In the genomic region with DNA sequence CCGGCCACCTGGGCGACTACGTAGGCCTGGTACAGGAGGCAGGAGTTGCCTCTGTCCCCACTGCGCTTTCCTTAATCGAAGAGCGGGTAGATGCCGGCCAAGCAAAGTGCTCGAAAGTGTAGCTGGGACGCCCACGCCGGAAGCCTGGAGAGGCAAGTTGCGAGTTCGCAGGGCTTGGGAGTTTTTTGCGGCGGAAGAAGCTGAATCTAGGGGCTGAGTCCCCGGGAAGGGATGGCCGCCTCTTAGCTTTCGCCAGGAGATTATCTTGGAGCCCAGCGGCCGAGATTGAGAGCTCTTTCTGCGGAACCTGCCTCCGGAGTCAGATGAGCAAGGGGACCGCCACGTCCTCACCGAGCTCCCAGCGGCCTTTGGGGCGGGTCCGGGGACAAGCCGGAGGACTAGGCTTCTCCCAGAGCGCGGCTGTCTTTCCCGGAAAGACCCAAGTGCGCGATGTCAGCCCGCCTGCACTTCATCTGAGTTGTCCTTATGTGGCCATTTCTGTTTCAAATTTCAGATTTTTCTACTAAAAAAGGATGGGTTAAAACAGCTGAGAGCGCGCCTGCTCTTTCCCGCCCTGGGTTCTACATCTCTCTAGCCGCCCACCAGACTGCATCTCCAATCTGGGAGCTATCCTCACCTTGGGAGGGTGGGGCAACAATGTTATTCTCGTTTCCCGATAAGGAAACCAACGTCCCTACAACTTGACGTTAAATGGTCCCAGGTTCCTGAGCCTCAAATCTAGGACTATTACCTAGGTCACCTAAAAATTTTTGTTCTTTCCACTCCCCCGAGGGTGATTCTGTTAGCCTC, we compare ENCODE assay signal across 10 cellular contexts. TPM values are rescaled to one million over a fixed set of nuclear protein-coding genes. Genes with fewer than 3 reads are reported as not detected.
A peak's percentile ranks its signal among the peaks of the same experiment; 100 is the strongest.
DNase-seq lines count a peak whose midpoint lies in the region; ATAC-seq and TF ChIP-seq lines count a peak whose summit lies in the region.
"Had no signal": no experiment of that assay in that cellular context is flagged by ENCODE, and none has a peak within 500 bp of the region (broad histone marks: within the 10 kb centered on the region; RNA-seq: fewer than 3 reads in every experiment).

No MANE protein-coding gene starts in this region.

- H3K4me1 ChIP-seq in ectodermal cell (ENCODE audit: control insufficient read depth, insufficient read depth, low read length): no peaks in the 10 kb centered on the region
- H3K4me1 ChIP-seq in mesenchymal stem cell (ENCODE audit: control insufficient read depth, insufficient read depth, low read depth, low read length): peaks cover 21% of the 10 kb centered on the region
- peaks cover 0 to 29% (median 15%) of the 10 kb centered on the region in 4 donors for H3K4me1 ChIP-seq in tibial artery

- no peak overlapping the region for H2BK120ac ChIP-seq in mesenchymal stem cell (ENCODE audit: low read depth, low read length)

- no peak overlapping the region for H3K18ac ChIP-seq in mesenchymal stem cell (ENCODE audit: low read depth in 1 of 2, low read length in 2 of 2)

- no peak overlapping the region for H2BK12ac ChIP-seq in mesenchymal stem cell (ENCODE audit: low read length in 2 of 2)

- peak overlapping the region; percentile 79 for H3K4me2 ChIP-seq in mesenchymal stem cell (ENCODE audit: low read length, poor library complexity, severe bottlenecking)

- H3K79me1 ChIP-seq in mesenchymal stem cell (replicated peaks; ENCODE audit: low read length, poor library complexity, severe bottlenecking): peaks cover 4% of the 10 kb centered on the region

- H3K36me3 Mint-ChIP-seq in activated CD8-positive, alpha-beta memory T cell treated with anti-CD3 and anti-CD28 coated beads, Interleukin-2, amount 10 ng/mL, durations not matched to agents 7 days and 5 days: peaks cover 2% of the 10 kb centered on the region

- TF ChIP-seq CTCF in tibial artery (IDR thresholded peaks at IDR 0.05): no peak

- H3K27ac ChIP-seq in ectodermal cell (ENCODE audit: insufficient read depth, low read depth, low read length, poor library complexity, severe bottlenecking): no peak overlapping the region
- no peak overlapping the region for H3K27ac ChIP-seq in mesenchymal stem cell (ENCODE audit: low read length, poor library complexity, severe bottlenecking)
- H3K27ac ChIP-seq in tibial artery: peak overlapping the region; percentile 68 to 80
- H3K27ac ChIP-seq: HL-60 had no signal

- WGBS in ectodermal cell, 2 experiments: 40 to 42% methylated on average over 44 of the region's 44 CpGs
- WGBS in mesenchymal stem cell: 3% methylated on average over 44 of the region's 44 CpGs

- H4K8ac ChIP-seq in mesenchymal stem cell (ENCODE audit: low read length): no peak overlapping the region

- intact Hi-C loops in tibial artery (cut with DNase I; ENCODE audit: low total_unique reads): no loop called here

- no peak overlapping the region for H2AK5ac ChIP-seq in mesenchymal stem cell (ENCODE audit: low read length, severe bottlenecking)

- no peak for ATAC-seq in activated CD8-positive, alpha-beta memory T cell treated with anti-CD3 and anti-CD28 coated beads, Interleukin-2, amount 10 ng/mL, durations not matched to agents 7 days and 5 days

- H3K4me3 Mint-ChIP-seq in activated CD8-positive, alpha-beta memory T cell treated with anti-CD3 and anti-CD28 coated beads, Interleukin-2, amount 10 ng/mL, durations not matched to agents 7 days and 5 days: no peak overlapping the region

- H3K9me3 ChIP-seq in ectodermal cell (ENCODE audit: control insufficient read depth, low read length) (no peaks in the 10 kb centered on the region), mesenchymal stem cell (ENCODE audit: control insufficient read depth, low read length) (no peaks in the 10 kb centered on the region), tibial artery (no peaks in the 10 kb centered on the region)

- H3K9ac ChIP-seq in mesenchymal stem cell (ENCODE audit: low read length): peak overlapping the region; percentile 66

- no peak overlapping the region for H2AFZ ChIP-seq in mesenchymal stem cell (ENCODE audit: low read depth, low read length)

- peak overlapping the region; percentile 11 for H3K27ac Mint-ChIP-seq in activated CD8-positive, alpha-beta memory T cell treated with anti-CD3 and anti-CD28 coated beads, Interleukin-2, amount 10 ng/mL, durations not matched to agents 7 days and 5 days

- no peak overlapping the region for H3K23ac ChIP-seq in mesenchymal stem cell (ENCODE audit: low read length in 2 of 2)

- H2BK5ac ChIP-seq in mesenchymal stem cell (ENCODE audit: low read depth, low read length, poor library complexity, severe bottlenecking): peak overlapping the region; percentile 19

- H3K9me3 Mint-ChIP-seq in activated CD8-positive, alpha-beta memory T cell treated with anti-CD3 and anti-CD28 coated beads, Interleukin-2, amount 10 ng/mL, durations not matched to agents 7 days and 5 days (ENCODE audit: low read depth): peaks cover 1% of the 10 kb centered on the region

- CTCF ChIA-PET in activated CD8-positive, alpha-beta memory T cell treated with anti-CD3 and anti-CD28 coated beads, Interleukin-2, amount 10 ng/mL, durations not matched to agents 7 days and 5 days (lab: Charles Lee): no interaction called here

- H3K4me1 Mint-ChIP-seq in activated CD8-positive, alpha-beta memory T cell treated with anti-CD3 and anti-CD28 coated beads, Interleukin-2, amount 10 ng/mL, durations not matched to agents 7 days and 5 days: peaks cover 14% of the 10 kb centered on the region

- H3K14ac ChIP-seq in mesenchymal stem cell (ENCODE audit: low read length in 2 of 2): no peak overlapping the region

- peaks cover 89% of the 10 kb centered on the region for H3K27me3 Mint-ChIP-seq in activated CD8-positive, alpha-beta memory T cell treated with anti-CD3 and anti-CD28 coated beads, Interleukin-2, amount 10 ng/mL, durations not matched to agents 7 days and 5 days

- H3K27me3 ChIP-seq in ectodermal cell (ENCODE audit: control insufficient read depth, insufficient read depth, low read length, poor library complexity, severe bottlenecking) (peaks cover 99% of the 10 kb centered on the region), mesenchymal stem cell (ENCODE audit: control insufficient read depth in 1 of 2, insufficient read depth in 1 of 2, low read length in 2 of 2) (peaks cover 13 to 74% of the 10 kb centered on the region in 2 experiments), tibial artery (peaks cover 0 to 25% of the 10 kb centered on the region in 2 donors)

- peak overlapping the region; percentile 13 for H3K4me3 ChIP-seq in ectodermal cell (ENCODE audit: insufficient read depth, low read depth, low read length)
- H3K4me3 ChIP-seq in mesenchymal stem cell (ENCODE audit: insufficient read depth in 1 of 2, low read depth in 1 of 2, low read length in 2 of 2): peak overlapping the region; percentile 27 to 59
- peak overlapping the region; percentile 58 to 63 for H3K4me3 ChIP-seq in tibial artery

- no peaks in the 10 kb centered on the region for H3K36me3 ChIP-seq in ectodermal cell (ENCODE audit: control insufficient read depth, insufficient read depth, low read length)
- no peaks in the 10 kb centered on the region for H3K36me3 ChIP-seq in mesenchymal stem cell (ENCODE audit: control insufficient read depth in 1 of 2, insufficient read depth in 2 of 2, low read depth in 1 of 2, low read length in 2 of 2)
- H3K36me3 ChIP-seq in tibial artery: no peaks in the 10 kb centered on the region

- DNase-seq in activated CD8-positive, alpha-beta memory T cell treated with anti-CD3 and anti-CD28 coated beads, Interleukin-2, amount 10 ng/mL, durations not matched to agents 7 days and 5 days: no peak
- no peak for DNase-seq in activated CD8-positive, alpha-beta memory T cell treated with anti-CD3 and anti-CD28 coated beads for 24 hours
- peak; percentile 4 for DNase-seq in mesenchymal stem cell
- peak in 1 of 2 donors; percentile 73 for DNase-seq in tibial artery
- DNase-seq in T1000 (lab: John Stamatoyannopoulos, UW): no peak
- DNase-seq in DMS79 (lab: John Stamatoyannopoulos, UW): no peak
- DNase-seq in cerebellar cortex (ENCODE audit: low spot score): no peak
- DNase-seq: activated T-cell treated with anti-CD3 and anti-CD28 coated beads, Interleukin-2, amount 50 U/mL, for 48 hours had no signal

- no peak overlapping the region for H4K91ac ChIP-seq in mesenchymal stem cell (ENCODE audit: low read length)

- no peak overlapping the region for H3K4ac ChIP-seq in mesenchymal stem cell (ENCODE audit: low read depth in 1 of 2, low read length in 2 of 2)

- no peak overlapping the region for H2BK15ac ChIP-seq in mesenchymal stem cell (ENCODE audit: low read depth, poor library complexity, severe bottlenecking)

RNA-seq across cellular contexts. Expression of a gene that starts 12.4 kb away (rescaled TPM):
- not detected for total RNA-seq in activated CD8-positive, alpha-beta memory T cell treated with anti-CD3 and anti-CD28 coated beads, Interleukin-2, amount 10 ng/mL, durations not matched to agents 7 days and 5 days
- polyA plus RNA-seq in ectodermal cell (2013, experiment 1 of 4): 4.9 TPM
- 4.1 TPM for polyA plus RNA-seq in ectodermal cell (2013, experiment 2 of 4)
- 3.6 TPM for polyA plus RNA-seq in ectodermal cell (2013, experiment 3 of 4)
- 4.4 TPM for polyA plus RNA-seq in ectodermal cell (2013, experiment 4 of 4)
- 0.15 TPM for polyA plus RNA-seq in mesenchymal stem cell (2013, experiment 1 of 2)
- polyA plus RNA-seq in mesenchymal stem cell (2013, experiment 2 of 2): 0.15 TPM

Comparison
In these comparisons a context has a peak if more than half of its experiments do, and no peak if none do; other contexts are left out.
1. H3K27ac ChIP-seq: peak in tibial artery (2 of 2); none in ectodermal cell (single experiment) and mesenchymal stem cell (single experiment).
2. Peak in every context shown above with its lines, with median percentiles within 50 percentile points of each other: H3K4me3 ChIP-seq.